ENCODE assay signal across 15 cellular contexts in the genomic region with DNA sequence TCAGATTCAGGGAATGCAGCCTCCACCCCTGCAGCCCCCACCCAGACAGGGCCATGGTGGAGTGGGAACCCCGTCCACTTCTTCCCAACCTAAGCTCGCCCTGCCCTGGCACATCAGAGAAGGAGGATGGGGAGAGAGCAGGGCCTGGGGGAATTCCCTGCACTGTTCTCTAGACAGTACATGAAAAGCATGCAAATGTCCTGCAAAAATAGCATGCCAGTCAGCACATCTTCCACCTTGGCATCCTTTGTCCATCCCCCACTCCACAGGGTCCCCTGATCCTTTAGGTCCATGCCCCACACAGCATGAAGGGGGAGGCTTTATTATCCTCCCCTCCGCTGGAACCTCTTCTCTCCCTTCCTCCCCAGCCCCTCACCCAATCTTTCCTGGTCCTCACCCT. TPM values are rescaled to one million over a fixed set of nuclear protein-coding genes. Genes with fewer than 3 reads are reported as not detected.
DNase-seq lines count a peak whose midpoint lies in the region; ATAC-seq and TF ChIP-seq lines count a peak whose summit lies in the region.
"Had no signal": no experiment of that assay in that cellular context is flagged by ENCODE, and none has a peak within 500 bp of the region (broad histone marks: within the 10 kb centered on the region; RNA-seq: fewer than 3 reads in every experiment).

No MANE protein-coding gene starts in this region.

- no peak overlapping the region for H3K27ac ChIP-seq in CD8-positive, alpha-beta memory T cell (ENCODE audit: low read depth, low read length)
- H3K27ac ChIP-seq: brain microvascular endothelial cell, testis had no signal

- H3K9me3 ChIP-seq in CD8-positive, alpha-beta memory T cell (ENCODE audit: low read length), result no peaks in the 10 kb centered on the region
- H3K9me3 ChIP-seq: BE2C, testis had no signal

- POLR2A ChIA-PET in CD8-positive, alpha-beta memory T cell (lab: Charles Lee), result no interaction called here

- H3K4me1 ChIP-seq in CD8-positive, alpha-beta memory T cell (ENCODE audit: insufficient read depth, low read length), result no peaks in the 10 kb centered on the region
- H3K4me1 ChIP-seq: BE2C, testis had no signal

- TF ChIP-seq CTCF in GM10266 (IDR thresholded peaks at IDR 0.05; ENCODE audit: control insufficient read depth, insufficient read depth, low read depth, missing control alignments), result no peak

- no peaks in the 10 kb centered on the region for H3K36me3 ChIP-seq in CD8-positive, alpha-beta memory T cell (ENCODE audit: insufficient read depth, low read length)
- H3K36me3 ChIP-seq: BE2C, brain microvascular endothelial cell had no signal

- H3K4me1 Mint-ChIP-seq in CD8-positive, alpha-beta memory T cell, result no peaks in the 10 kb centered on the region

- no peak overlapping the region for H3K27ac Mint-ChIP-seq in CD8-positive, alpha-beta memory T cell

- CTCF ChIA-PET in CD8-positive, alpha-beta memory T cell (lab: Charles Lee), result no interaction called here

- ATAC-seq in GM18909 (IDR thresholded peaks at IDR 0.05; ENCODE audit: poor library complexity, unreplicated experiment), result peak; percentile 72
- ATAC-seq in HG02588 (IDR thresholded peaks at IDR 0.05; ENCODE audit: unreplicated experiment), result peak; percentile 83
- ATAC-seq in HG03558 (IDR thresholded peaks at IDR 0.05; ENCODE audit: extremely low read depth, unreplicated experiment), result peak; percentile 64
- ATAC-seq in HG03520 (IDR thresholded peaks at IDR 0.05; ENCODE audit: unreplicated experiment), result no peak

- no peak overlapping the region for H3K4me3 Mint-ChIP-seq in CD8-positive, alpha-beta memory T cell

- H3K36me3 Mint-ChIP-seq in CD8-positive, alpha-beta memory T cell, result peaks cover 0 to 7% (median 0%) of the 10 kb centered on the region in 3 donors

- DNase-seq in GM10266 (ENCODE audit: extremely low spot score), result peak; percentile 55
- no peak for DNase-seq in CD8-positive, alpha-beta memory T cell
- no peak for DNase-seq in AG08395 (ENCODE audit: low spot score)
- no peak for DNase-seq in NCI-H1048 (lab: John Stamatoyannopoulos, UW)
- DNase-seq: BE2C, brain microvascular endothelial cell, GF-D8, IMR-90, NCI-H2081, testis had no signal

- no peak overlapping the region for H3K4me3 ChIP-seq in CD8-positive, alpha-beta memory T cell (ENCODE audit: low read length)
- H3K4me3 ChIP-seq: testis had no signal

- peaks cover 10 to 13% of the 10 kb centered on the region in 2 donors for H3K27me3 Mint-ChIP-seq in CD8-positive, alpha-beta memory T cell

- H3K27me3 ChIP-seq in CD8-positive, alpha-beta memory T cell (ENCODE audit: insufficient read depth, low read length, poor library complexity, severe bottlenecking), result no peaks in the 10 kb centered on the region
- H3K27me3 ChIP-seq: BE2C, brain microvascular endothelial cell, testis had no signal

- no peaks in the 10 kb centered on the region for H3K9me3 Mint-ChIP-seq in CD8-positive, alpha-beta memory T cell

RNA-seq across cellular contexts. Expression of gene RD3, which starts 35.0 kb away (rescaled TPM):
- not detected for total RNA-seq in CD8-positive, alpha-beta memory T cell
- not detected for polyA plus RNA-seq in CD8-positive, alpha-beta memory T cell
- total RNA-seq: IMR-90, pulmonary artery endothelial cell had no signal
- polyA plus RNA-seq: IMR-90 had no signal

RNA-seq across cellular contexts. Expression of gene SLC30A1, which starts 52.0 kb away (rescaled TPM):
- 10 to 100 TPM; 16.5 to 17.1 TPM for total RNA-seq in CD8-positive, alpha-beta memory T cell
- 3.4 TPM for polyA plus RNA-seq in CD8-positive, alpha-beta memory T cell
